ENCODE assay signal across 10 cellular contexts in the genomic region with DNA sequence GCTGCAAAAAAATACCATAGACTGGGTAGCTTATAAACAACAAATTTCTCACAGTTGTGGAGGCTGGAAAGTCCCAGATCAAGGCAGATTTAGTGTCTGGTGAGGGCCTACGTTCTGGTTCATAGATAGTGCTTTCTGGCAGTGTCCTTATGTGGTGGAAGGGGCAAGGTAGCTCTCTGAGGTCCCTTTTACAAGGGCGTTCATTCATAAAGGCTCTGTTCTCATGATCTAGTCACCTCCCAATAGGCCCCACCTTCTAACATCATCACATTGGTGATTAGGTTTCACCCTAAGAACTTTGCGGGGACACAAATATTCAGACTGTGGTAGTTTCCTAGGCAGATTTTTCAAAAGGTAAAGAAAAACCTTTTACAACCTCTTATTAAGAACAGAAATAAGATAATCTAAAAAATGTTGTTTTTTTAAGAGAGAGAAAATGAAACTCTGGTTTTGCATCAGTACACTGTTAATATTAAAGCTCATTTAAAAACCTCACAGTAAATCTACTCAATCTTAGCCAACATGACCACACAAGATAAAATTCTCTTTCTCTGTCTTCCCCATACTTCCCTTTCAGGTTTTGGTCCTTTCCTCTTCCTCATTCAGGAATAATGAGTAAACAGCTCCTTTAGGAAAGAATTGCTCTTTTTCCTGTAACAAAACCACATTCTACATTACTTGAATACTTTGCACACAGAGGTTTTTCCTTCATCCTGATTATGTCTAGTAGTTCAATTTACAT.
DNase-seq lines count a peak whose midpoint lies in the region; ATAC-seq and TF ChIP-seq lines count a peak whose summit lies in the region.
"Had no signal": no experiment of that assay in that cellular context is flagged by ENCODE, and none has a peak within 500 bp of the region (broad histone marks: within the 10 kb centered on the region; RNA-seq: fewer than 3 reads in every experiment).

No MANE protein-coding gene starts in this region.

- TF ChIP-seq CTCF in GM10266 (IDR thresholded peaks at IDR 0.05; ENCODE audit: control insufficient read depth, insufficient read depth, low read depth, missing control alignments) (no peak), OCI-LY7 (conservative IDR thresholded peaks at IDR 0.05; ENCODE audit: low read length) (no peak)

- H3K79me2 ChIP-seq in OCI-LY7 (ENCODE audit: insufficient read depth, low read depth, low read length): no peaks in the 10 kb centered on the region

- WGBS in right cardiac atrium: 72% methylated on average over 3 of the region's 3 CpGs

- H2AFZ ChIP-seq in OCI-LY7 (ENCODE audit: low read length): peak overlapping the region; percentile 53; the same call in 1 of the 2 replicates

- intact Hi-C loops in OCI-LY7 (cut with micrococcal nuclease; ENCODE audit: unreplicated experiment): no loop called here
- intact Hi-C loops in right cardiac atrium (cut with DNase I): no loop called here

- H3K4me1 ChIP-seq in OCI-LY7 (ENCODE audit: insufficient read depth, low read length, poor library complexity, severe bottlenecking) (peaks cover 3% of the 10 kb centered on the region), right cardiac atrium (ENCODE audit: control insufficient read depth, insufficient read depth, low read length) (no peaks in the 10 kb centered on the region)

- no peaks in the 10 kb centered on the region for H3K9me3 ChIP-seq in OCI-LY7 (ENCODE audit: low read length)
- no peaks in the 10 kb centered on the region for H3K9me3 ChIP-seq in right cardiac atrium (ENCODE audit: control insufficient read depth, low read length)

- H3K36me3 ChIP-seq in OCI-LY7 (ENCODE audit: insufficient read depth, low read length): no peaks in the 10 kb centered on the region

- ATAC-seq in GM19467 (IDR thresholded peaks at IDR 0.05; ENCODE audit: unreplicated experiment): peak; percentile 80
- peak; percentile 70 for ATAC-seq in HG02973 (IDR thresholded peaks at IDR 0.05; ENCODE audit: unreplicated experiment)
- ATAC-seq in right cardiac atrium: no peak

- H3K27ac ChIP-seq in OCI-LY7 (ENCODE audit: low read depth, low read length, poor library complexity, severe bottlenecking) (no peak overlapping the region), right cardiac atrium (ENCODE audit: low read length) (no peak overlapping the region)

- CTCF ChIA-PET in OCI-LY7 (lab: Charles Lee; ENCODE audit: unreplicated experiment): no interaction called here

- H3K4me3 ChIP-seq in OCI-LY7 (ENCODE audit: low read depth, low read length, poor library complexity, severe bottlenecking) (no peak overlapping the region), right cardiac atrium (ENCODE audit: low read length) (no peak overlapping the region)

- H3K4me2 ChIP-seq in OCI-LY7 (ENCODE audit: low read length): no peak overlapping the region

- no peaks in the 10 kb centered on the region for H3K27me3 ChIP-seq in right cardiac atrium (ENCODE audit: control insufficient read depth, insufficient read depth)

- DNase-seq in GM10266 (ENCODE audit: extremely low spot score) (peak; percentile 10), OCI-LY7 (ENCODE audit: low spot score) (no peak), right cardiac atrium (no peak), NCI-H524 (lab: John Stamatoyannopoulos, UW) (no peak), NCI-H82 treated with DMSO at 0.1 percent for 48 hours (lab: John Stamatoyannopoulos, UW; ENCODE audit: unreplicated experiment) (no peak)
- no peak for DNase-seq in stimulated activated naive CD4-positive, alpha-beta T cell treated with Interleukin-2 at 50 U/mL for 16 hours (lab: John Stamatoyannopoulos, UW)
- DNase-seq: DND-41, NCI-H2171 had no signal

- no peaks in the 10 kb centered on the region for H3K9me2 ChIP-seq in OCI-LY7 (ENCODE audit: insufficient read depth, low read length)

- no TSS peak for BruUV-seq in OCI-LY7 (replicated peaks; lab: Mats Ljungman, UMichigan)

- POLR2A ChIA-PET in OCI-LY7 (lab: Charles Lee): interaction anchor here (0.6 to 0.7 kb wide), 2 partner anchors 50 to 681 kb away, joined by 3 read pairs; no protein-coding TSS in a partner anchor

- H4K20me1 ChIP-seq in OCI-LY7 (ENCODE audit: insufficient read depth, low read length): no peaks in the 10 kb centered on the region

Comparison
In these comparisons a context has a peak if more than half of its experiments do, and no peak if none do; other contexts are left out.
1. ATAC-seq: peak in GM19467 (single experiment) and HG02973 (single experiment); none in right cardiac atrium (0 of 2).